Comparison of ENCODE assay signal across 2 cellular contexts in the genomic region with DNA sequence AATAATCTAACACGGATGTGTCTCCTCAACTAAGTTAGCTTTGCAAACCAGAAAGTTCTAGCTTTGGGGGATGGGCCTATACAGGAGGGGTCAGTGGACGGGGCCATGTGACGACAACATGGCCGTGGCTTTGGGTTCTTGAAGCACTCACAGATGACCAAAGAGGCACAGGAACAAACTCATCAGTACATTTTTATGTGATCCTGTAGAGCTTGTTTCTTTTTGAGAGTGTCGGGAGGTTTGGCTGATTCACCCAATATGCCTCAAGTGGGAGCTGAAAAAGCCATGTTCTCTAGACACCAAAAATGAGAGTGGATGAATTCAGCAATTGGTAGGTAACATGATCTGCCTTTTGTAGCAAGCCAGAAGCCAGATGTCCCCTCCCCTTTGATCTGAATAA.
TF ChIP-seq lines count a peak whose summit lies in the region.

No MANE protein-coding gene starts in this region.

TF ChIP-seq in SK-N-SH treated with all-trans-retinoic acid at 6 μM for 48 hours, 23 proteins besides CTCF, POLR2A, EP300 and RAD21 (continued from another document):
- TF ChIP-seq, protein P1, sequence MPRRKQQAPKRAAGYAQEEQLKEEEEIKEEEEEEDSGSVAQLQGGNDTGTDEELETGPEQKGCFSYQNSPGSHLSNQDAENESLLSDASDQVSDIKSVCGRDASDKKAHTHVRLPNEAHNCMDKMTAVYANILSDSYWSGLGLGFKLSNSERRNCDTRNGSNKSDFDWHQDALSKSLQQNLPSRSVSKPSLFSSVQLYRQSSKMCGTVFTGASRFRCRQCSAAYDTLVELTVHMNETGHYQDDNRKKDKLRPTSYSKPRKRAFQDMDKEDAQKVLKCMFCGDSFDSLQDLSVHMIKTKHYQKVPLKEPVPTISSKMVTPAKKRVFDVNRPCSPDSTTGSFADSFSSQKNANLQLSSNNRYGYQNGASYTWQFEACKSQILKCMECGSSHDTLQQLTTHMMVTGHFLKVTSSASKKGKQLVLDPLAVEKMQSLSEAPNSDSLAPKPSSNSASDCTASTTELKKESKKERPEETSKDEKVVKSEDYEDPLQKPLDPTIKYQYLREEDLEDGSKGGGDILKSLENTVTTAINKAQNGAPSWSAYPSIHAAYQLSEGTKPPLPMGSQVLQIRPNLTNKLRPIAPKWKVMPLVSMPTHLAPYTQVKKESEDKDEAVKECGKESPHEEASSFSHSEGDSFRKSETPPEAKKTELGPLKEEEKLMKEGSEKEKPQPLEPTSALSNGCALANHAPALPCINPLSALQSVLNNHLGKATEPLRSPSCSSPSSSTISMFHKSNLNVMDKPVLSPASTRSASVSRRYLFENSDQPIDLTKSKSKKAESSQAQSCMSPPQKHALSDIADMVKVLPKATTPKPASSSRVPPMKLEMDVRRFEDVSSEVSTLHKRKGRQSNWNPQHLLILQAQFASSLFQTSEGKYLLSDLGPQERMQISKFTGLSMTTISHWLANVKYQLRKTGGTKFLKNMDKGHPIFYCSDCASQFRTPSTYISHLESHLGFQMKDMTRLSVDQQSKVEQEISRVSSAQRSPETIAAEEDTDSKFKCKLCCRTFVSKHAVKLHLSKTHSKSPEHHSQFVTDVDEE (CRISPR knock-in tag; IDR thresholded peaks at IDR 0.05) = no peak
- TF ChIP-seq, protein P2, sequence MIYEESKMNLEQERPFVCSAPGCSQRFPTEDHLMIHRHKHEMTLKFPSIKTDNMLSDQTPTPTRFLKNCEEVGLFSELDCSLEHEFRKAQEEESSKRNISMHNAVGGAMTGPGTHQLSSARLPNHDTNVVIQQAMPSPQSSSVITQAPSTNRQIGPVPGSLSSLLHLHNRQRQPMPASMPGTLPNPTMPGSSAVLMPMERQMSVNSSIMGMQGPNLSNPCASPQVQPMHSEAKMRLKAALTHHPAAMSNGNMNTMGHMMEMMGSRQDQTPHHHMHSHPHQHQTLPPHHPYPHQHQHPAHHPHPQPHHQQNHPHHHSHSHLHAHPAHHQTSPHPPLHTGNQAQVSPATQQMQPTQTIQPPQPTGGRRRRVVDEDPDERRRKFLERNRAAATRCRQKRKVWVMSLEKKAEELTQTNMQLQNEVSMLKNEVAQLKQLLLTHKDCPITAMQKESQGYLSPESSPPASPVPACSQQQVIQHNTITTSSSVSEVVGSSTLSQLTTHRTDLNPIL (CRISPR knock-in tag; IDR thresholded peaks at IDR 0.05; ENCODE audit: low read depth) = no peak
- TF ChIP-seq ARNTL (CRISPR knock-in tag; IDR thresholded peaks at IDR 0.05; ENCODE audit: borderline replicate concordance, low read depth) (no peak), OSR1 (CRISPR knock-in tag; IDR thresholded peaks at IDR 0.05) (no peak), ZNF565 (CRISPR knock-in tag; conservative IDR thresholded peaks at IDR 0.05; ENCODE audit: low read depth) (no peak), PPARA (CRISPR knock-in tag; IDR thresholded peaks at IDR 0.05; ENCODE audit: borderline replicate concordance) (no peak), ZFP3 (CRISPR knock-in tag; IDR thresholded peaks at IDR 0.05) (no peak), ISL1 (CRISPR knock-in tag; IDR thresholded peaks at IDR 0.05) (no peak), ZFP30 (CRISPR knock-in tag; IDR thresholded peaks at IDR 0.05) (no peak), TCF4 (CRISPR knock-in tag; IDR thresholded peaks at IDR 0.05; ENCODE audit: borderline replicate concordance) (no peak)
- TF ChIP-seq, protein P3, sequence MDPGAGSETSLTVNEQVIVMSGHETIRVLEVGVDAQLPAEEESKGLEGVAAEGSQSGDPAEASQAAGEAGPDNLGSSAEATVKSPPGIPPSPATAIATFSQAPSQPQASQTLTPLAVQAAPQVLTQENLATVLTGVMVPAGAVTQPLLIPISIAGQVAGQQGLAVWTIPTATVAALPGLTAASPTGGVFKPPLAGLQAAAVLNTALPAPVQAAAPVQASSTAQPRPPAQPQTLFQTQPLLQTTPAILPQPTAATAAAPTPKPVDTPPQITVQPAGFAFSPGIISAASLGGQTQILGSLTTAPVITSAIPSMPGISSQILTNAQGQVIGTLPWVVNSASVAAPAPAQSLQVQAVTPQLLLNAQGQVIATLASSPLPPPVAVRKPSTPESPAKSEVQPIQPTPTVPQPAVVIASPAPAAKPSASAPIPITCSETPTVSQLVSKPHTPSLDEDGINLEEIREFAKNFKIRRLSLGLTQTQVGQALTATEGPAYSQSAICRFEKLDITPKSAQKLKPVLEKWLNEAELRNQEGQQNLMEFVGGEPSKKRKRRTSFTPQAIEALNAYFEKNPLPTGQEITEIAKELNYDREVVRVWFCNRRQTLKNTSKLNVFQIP (CRISPR knock-in tag; IDR thresholded peaks at IDR 0.05; ENCODE audit: borderline replicate concordance, low read depth) = no peak

TF ChIP-seq in SK-N-SH, 30 proteins besides CTCF, POLR2A, EP300 and RAD21 (continued from another document):
- TF ChIP-seq, protein P4, sequence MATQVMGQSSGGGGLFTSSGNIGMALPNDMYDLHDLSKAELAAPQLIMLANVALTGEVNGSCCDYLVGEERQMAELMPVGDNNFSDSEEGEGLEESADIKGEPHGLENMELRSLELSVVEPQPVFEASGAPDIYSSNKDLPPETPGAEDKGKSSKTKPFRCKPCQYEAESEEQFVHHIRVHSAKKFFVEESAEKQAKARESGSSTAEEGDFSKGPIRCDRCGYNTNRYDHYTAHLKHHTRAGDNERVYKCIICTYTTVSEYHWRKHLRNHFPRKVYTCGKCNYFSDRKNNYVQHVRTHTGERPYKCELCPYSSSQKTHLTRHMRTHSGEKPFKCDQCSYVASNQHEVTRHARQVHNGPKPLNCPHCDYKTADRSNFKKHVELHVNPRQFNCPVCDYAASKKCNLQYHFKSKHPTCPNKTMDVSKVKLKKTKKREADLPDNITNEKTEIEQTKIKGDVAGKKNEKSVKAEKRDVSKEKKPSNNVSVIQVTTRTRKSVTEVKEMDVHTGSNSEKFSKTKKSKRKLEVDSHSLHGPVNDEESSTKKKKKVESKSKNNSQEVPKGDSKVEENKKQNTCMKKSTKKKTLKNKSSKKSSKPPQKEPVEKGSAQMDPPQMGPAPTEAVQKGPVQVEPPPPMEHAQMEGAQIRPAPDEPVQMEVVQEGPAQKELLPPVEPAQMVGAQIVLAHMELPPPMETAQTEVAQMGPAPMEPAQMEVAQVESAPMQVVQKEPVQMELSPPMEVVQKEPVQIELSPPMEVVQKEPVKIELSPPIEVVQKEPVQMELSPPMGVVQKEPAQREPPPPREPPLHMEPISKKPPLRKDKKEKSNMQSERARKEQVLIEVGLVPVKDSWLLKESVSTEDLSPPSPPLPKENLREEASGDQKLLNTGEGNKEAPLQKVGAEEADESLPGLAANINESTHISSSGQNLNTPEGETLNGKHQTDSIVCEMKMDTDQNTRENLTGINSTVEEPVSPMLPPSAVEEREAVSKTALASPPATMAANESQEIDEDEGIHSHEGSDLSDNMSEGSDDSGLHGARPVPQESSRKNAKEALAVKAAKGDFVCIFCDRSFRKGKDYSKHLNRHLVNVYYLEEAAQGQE (IDR thresholded peaks at IDR 0.05; ENCODE audit: low read depth, low read length) = no peak
